Comparison of ENCODE assay signal across 1 cellular context in the genomic region with DNA sequence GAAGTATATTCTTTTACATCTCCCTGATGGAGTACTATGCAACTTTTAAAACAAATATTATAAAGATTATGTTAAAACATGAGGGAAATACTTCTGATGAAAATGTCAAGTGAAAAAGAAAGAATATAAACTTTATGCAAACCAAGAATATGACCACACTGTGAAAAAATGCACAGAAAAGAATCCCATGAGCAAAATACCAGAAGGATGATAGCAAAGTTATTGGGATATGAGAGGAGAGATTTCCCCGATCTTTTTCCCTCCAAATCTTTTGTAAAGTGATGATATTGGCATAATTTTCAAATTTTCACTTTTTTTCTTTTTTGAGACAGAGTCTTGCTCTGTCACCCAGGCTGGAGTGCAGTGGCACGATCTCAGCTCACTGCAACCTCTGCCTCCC.
TF ChIP-seq lines count a peak whose summit lies in the region.

No MANE protein-coding gene starts in this region.

TF ChIP-seq in HepG2, 621 proteins besides CTCF, POLR2A, EP300 and RAD21:
- TF ChIP-seq, protein P1, sequence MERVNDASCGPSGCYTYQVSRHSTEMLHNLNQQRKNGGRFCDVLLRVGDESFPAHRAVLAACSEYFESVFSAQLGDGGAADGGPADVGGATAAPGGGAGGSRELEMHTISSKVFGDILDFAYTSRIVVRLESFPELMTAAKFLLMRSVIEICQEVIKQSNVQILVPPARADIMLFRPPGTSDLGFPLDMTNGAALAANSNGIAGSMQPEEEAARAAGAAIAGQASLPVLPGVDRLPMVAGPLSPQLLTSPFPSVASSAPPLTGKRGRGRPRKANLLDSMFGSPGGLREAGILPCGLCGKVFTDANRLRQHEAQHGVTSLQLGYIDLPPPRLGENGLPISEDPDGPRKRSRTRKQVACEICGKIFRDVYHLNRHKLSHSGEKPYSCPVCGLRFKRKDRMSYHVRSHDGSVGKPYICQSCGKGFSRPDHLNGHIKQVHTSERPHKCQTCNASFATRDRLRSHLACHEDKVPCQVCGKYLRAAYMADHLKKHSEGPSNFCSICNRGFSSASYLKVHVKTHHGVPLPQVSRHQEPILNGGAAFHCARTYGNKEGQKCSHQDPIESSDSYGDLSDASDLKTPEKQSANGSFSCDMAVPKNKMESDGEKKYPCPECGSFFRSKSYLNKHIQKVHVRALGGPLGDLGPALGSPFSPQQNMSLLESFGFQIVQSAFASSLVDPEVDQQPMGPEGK (CRISPR knock-in tag; IDR thresholded peaks at IDR 0.05), result no peak
- no peak for TF ChIP-seq ZFP36L1 (CRISPR knock-in tag; IDR thresholded peaks at IDR 0.05)
- TF ChIP-seq ZEB1 (IDR thresholded peaks at IDR 0.05; ENCODE audit: insufficient replicate concordance, low read depth), result no peak
- TF ChIP-seq, protein P2, sequence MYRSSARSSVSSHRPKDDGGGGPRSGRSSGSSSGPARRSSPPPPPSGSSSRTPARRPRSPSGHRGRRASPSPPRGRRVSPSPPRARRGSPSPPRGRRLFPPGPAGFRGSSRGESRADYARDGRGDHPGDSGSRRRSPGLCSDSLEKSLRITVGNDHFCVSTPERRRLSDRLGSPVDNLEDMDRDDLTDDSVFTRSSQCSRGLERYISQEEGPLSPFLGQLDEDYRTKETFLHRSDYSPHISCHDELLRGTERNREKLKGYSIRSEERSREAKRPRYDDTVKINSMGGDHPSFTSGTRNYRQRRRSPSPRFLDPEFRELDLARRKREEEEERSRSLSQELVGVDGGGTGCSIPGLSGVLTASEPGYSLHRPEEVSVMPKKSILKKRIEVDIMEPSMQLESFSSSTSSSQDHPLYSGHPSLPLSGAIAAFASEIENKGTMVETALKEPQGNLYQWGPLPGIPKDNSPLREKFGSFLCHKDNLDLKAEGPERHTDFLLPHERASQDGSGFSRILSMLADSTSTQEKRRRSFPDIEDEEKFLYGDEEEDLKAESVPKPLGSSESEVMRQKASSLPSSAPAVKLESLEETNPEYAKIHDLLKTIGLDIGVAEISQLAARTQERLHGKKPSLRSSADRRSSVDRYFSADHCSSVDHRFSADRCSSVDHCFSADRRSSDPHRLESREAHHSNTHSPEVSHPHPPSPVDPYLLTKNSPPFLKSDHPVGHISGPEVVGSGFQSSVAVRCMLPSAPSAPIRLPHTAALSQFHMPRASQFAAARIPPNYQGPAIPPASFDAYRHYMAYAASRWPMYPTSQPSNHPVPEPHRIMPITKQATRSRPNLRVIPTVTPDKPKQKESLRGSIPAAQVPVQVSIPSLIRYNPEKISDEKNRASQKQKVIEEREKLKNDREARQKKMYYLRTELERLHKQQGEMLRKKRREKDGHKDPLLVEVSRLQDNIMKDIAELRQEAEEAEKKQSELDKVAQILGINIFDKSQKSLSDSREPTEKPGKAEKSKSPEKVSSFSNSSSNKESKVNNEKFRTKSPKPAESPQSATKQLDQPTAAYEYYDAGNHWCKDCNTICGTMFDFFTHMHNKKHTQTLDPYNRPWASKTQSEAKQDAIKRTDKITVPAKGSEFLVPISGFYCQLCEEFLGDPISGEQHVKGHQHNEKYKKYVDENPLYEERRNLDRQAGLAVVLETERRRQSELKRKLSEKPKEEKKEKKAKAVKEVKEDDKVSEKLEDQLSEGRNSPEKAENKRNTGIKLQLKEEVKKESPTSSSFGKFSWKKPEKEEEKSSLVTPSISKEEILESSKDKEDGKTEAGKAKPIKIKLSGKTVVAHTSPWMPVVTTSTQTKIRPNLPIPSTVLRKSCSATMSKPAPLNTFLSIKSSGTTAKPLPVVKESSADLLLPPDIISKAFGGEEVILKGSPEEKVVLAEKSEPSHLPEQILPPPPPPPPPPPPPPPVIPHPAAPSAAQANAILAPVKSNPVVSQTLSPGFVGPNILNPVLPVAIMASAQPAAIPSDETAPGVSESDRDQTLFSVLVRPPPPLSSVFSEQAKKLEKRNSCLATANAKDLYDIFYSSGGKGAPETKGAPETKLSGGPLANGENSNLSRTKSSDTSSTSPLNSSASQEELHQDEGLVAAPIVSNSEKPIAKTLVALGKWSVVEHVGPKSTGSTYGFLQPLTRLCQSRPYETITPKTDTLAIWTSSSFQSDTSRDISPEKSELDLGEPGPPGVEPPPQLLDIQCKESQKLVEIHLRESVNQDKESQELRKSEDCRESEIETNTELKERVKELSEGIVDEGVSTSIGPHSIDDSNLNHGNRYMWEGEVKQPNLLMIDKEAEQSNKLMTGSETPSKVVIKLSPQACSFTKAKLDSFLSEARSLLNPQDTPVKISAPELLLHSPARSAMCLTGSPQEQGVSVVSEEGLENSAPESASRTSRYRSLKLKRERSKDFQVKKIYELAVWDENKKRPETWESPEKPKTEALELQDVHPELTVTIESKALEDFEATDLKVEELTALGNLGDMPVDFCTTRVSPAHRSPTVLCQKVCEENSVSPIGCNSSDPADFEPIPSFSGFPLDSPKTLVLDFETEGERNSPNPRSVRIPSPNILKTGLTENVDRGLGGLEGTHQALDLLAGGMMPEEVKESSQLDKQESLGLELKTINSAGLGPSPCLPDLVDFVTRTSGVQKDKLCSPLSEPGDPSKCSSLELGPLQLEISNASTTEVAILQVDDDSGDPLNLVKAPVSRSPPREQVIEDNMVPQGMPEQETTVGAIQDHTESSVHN (CRISPR knock-in tag; IDR thresholded peaks at IDR 0.05), result no peak
- peak in 1 of 2 experiments; percentile 18; a peak in 1 of 4 replicates for TF ChIP-seq MAFK (conservative IDR thresholded peaks at IDR 0.05 in 1 of 2, IDR thresholded peaks at IDR 0.05 in 1 of 2; ENCODE audit: low read length in 2 of 2)
- TF ChIP-seq SCMH1 (CRISPR knock-in tag; IDR thresholded peaks at IDR 0.05; ENCODE audit: borderline replicate concordance), result no peak
